ENCODE assay signal across 1 cellular context in the genomic region with DNA sequence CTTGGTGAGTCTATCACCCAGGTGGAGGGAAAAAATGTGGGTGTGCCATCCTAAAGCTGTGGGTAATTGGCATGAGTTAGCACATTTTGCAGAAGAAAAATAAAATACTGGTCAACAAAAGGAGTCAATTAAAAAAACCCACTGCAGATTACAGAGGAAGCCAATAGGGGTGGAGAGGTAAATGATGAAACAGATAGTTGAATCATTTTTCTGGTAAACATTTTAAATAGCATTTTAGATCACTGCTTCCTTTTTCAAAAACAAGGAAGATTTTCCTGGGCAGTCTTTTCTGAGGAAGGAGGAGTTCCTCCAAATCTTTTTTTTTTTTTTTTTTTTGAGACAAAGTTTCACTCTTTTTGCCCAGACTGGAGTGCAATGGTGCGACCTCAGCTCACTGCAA.
TF ChIP-seq lines count a peak whose summit lies in the region.

No MANE protein-coding gene starts in this region.

TF ChIP-seq in K562, 482 proteins besides CTCF, POLR2A, EP300 and RAD21:
- TF ChIP-seq HDAC8 (tag; IDR thresholded peaks at IDR 0.05) (no peak), FIP1L1 (IDR thresholded peaks at IDR 0.05; ENCODE audit: low read depth, low read length, poor library complexity, severe bottlenecking) (no peak), ZNF316 (IDR thresholded peaks at IDR 0.05) (0 out of 2 replicates have a peak, but pooled peaks have one; percentile 21), MAFF (IDR thresholded peaks at IDR 0.05; ENCODE audit: low read length) (peak; percentile 10; the same call in 1 of the 2 replicates), C11orf30 (IDR thresholded peaks at IDR 0.05; ENCODE audit: low read depth) (peak; percentile 21; the same call in 1 of the 2 replicates), MAFG (tag; conservative IDR thresholded peaks at IDR 0.05) (0 out of 2 replicates have a peak, but pooled peaks have one; percentile 34), NR2F6 (CRISPR knock-in tag; IDR thresholded peaks at IDR 0.05) (no peak), NFE2 (IDR thresholded peaks at IDR 0.05; ENCODE audit: low read depth) (0 out of 2 replicates have a peak, but pooled peaks have one; percentile 17)
- TF ChIP-seq, protein P1, sequence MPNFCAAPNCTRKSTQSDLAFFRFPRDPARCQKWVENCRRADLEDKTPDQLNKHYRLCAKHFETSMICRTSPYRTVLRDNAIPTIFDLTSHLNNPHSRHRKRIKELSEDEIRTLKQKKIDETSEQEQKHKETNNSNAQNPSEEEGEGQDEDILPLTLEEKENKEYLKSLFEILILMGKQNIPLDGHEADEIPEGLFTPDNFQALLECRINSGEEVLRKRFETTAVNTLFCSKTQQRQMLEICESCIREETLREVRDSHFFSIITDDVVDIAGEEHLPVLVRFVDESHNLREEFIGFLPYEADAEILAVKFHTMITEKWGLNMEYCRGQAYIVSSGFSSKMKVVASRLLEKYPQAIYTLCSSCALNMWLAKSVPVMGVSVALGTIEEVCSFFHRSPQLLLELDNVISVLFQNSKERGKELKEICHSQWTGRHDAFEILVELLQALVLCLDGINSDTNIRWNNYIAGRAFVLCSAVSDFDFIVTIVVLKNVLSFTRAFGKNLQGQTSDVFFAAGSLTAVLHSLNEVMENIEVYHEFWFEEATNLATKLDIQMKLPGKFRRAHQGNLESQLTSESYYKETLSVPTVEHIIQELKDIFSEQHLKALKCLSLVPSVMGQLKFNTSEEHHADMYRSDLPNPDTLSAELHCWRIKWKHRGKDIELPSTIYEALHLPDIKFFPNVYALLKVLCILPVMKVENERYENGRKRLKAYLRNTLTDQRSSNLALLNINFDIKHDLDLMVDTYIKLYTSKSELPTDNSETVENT (CRISPR knock-in tag; IDR thresholded peaks at IDR 0.05), result no peak
